In the genomic region with DNA sequence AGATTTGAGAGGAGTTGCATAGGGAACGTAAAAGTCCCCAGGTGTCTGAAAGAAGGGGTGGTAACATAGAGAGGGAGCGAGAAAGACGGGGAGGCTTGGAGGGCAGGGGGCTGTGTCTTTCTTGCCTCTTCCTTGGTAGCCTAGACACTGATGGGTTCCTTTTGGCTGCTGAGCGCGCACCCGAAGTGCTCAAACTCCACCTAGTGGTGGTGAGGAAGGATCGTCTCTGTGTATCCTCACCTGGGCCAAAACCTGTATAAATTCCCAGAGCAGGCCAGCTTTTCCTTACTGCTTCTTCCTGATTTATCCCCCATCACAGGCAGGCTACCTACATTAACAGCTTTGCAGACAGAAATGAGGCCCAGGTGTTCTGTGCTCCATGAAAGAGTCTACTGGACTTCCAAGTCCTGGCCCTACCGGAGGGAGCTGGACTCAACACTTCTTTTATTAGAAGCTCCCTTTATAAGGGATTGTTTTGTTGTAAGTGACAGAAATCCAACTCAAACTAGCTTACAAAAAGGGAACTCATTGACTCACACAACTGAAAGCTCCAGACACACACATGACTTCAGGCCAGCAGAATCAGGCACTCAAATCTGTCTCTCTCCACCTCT, we compare ENCODE assay signal across 8 cellular contexts. TPM values are rescaled to one million over a fixed set of nuclear protein-coding genes. Genes with fewer than 3 reads are reported as not detected.
A peak's percentile ranks its signal among the peaks of the same experiment; 100 is the strongest.
DNase-seq lines count a peak whose midpoint lies in the region; TF ChIP-seq lines count a peak whose summit lies in the region.

No MANE protein-coding gene starts in this region.

- H3K9me3 Mint-ChIP-seq in activated naive CD4-positive, alpha-beta T cell treated with anti-CD3 and anti-CD28 coated beads, Interleukin-2, amount 10 ng/mL, durations not matched to agents 7 days and 5 days, result no peaks in the 10 kb centered on the region
- H3K9me3 Mint-ChIP-seq in glutamatergic neuron (ENCODE audit: unreplicated experiment), result peaks cover 2% of the 10 kb centered on the region

- H3K4me3 ChIP-seq in vagina, result no peak overlapping the region

- intact Hi-C loops in posterior cingulate gyrus (cut with DNase I) (loop anchor here (5.0 kb wide), 1 partner anchor 178 kb away; a partner anchor contains a TSS), vagina (cut with DNase I) (no loop called here)

- H3K36me3 ChIP-seq in vagina, result no peaks in the 10 kb centered on the region

- H3K9me3 ChIP-seq in vagina, result no peaks in the 10 kb centered on the region

- H3K27me3 Mint-ChIP-seq in activated naive CD4-positive, alpha-beta T cell treated with anti-CD3 and anti-CD28 coated beads, Interleukin-2, amount 10 ng/mL, durations not matched to agents 7 days and 5 days, result peaks cover 12% of the 10 kb centered on the region
- peaks cover 1% of the 10 kb centered on the region for H3K27me3 Mint-ChIP-seq in glutamatergic neuron (ENCODE audit: unreplicated experiment)

- DNase-seq in DMS 273 (lab: John Stamatoyannopoulos, UW; ENCODE audit: unreplicated experiment) (peak; percentile 83), DMS 273 treated with DMSO at 0.1 percent for 48 hours (lab: John Stamatoyannopoulos, UW) (no peak), LHCN-M2 (ENCODE audit: low read depth) (peak; percentile 54), SK-MEL-5 (ENCODE audit: low read depth, low spot score) (peak; percentile 84), glutamatergic neuron (peak; percentile 57), posterior cingulate gyrus (peak in 9 of 10 donors; percentile 40 to 95 (median 62)), vagina (ENCODE audit: extremely low spot score in 2 of 2) (no peak)
- peak; percentile 70 for DNase-seq in activated naive CD4-positive, alpha-beta T cell treated with anti-CD3 and anti-CD28 coated beads, Interleukin-2, amount 10 ng/mL, durations not matched to agents 7 days and 5 days

- in situ Hi-C loops in SK-MEL-5 (cut with HindIII; ENCODE audit: low pct_unique_long_range_greater_than_20kb, low sequenced_read_pairs), result no loop called here

- H3K27ac Mint-ChIP-seq in activated naive CD4-positive, alpha-beta T cell treated with anti-CD3 and anti-CD28 coated beads, Interleukin-2, amount 10 ng/mL, durations not matched to agents 7 days and 5 days, result no peak overlapping the region
- H3K27ac Mint-ChIP-seq in glutamatergic neuron (ENCODE audit: unreplicated experiment), result peak overlapping the region; percentile 16

- H3K27me3 ChIP-seq in vagina, result no peaks in the 10 kb centered on the region

- no peaks in the 10 kb centered on the region for H3K36me3 Mint-ChIP-seq in activated naive CD4-positive, alpha-beta T cell treated with anti-CD3 and anti-CD28 coated beads, Interleukin-2, amount 10 ng/mL, durations not matched to agents 7 days and 5 days
- H3K36me3 Mint-ChIP-seq in glutamatergic neuron (ENCODE audit: unreplicated experiment), result no peaks in the 10 kb centered on the region

- no peaks in the 10 kb centered on the region for H3K4me1 ChIP-seq in vagina

- TF ChIP-seq POLR2A in vagina (IDR thresholded peaks at IDR 0.05), result no peak

- no peak overlapping the region for H3K27ac ChIP-seq in vagina

- peak; percentile 86 for TF ChIP-seq CTCF in glutamatergic neuron (IDR thresholded peaks at IDR 0.05; ENCODE audit: partially characterized antibody, unreplicated experiment)
- TF ChIP-seq CTCF in vagina (IDR thresholded peaks at IDR 0.05), result peak; percentile 82 to 89 (median 84)

- no peak overlapping the region for H3K4me3 Mint-ChIP-seq in activated naive CD4-positive, alpha-beta T cell treated with anti-CD3 and anti-CD28 coated beads, Interleukin-2, amount 10 ng/mL, durations not matched to agents 7 days and 5 days
- peak overlapping the region; percentile 3 for H3K4me3 Mint-ChIP-seq in glutamatergic neuron (ENCODE audit: unreplicated experiment)

- CTCF ChIA-PET in activated naive CD4-positive, alpha-beta T cell treated with anti-CD3 and anti-CD28 coated beads, Interleukin-2, amount 10 ng/mL, durations not matched to agents 7 days and 5 days (lab: Charles Lee), result interaction anchor here (0.7 to 2.7 kb wide), 25 partner anchors 13 to 239 kb away, joined by 3 to 13 read pairs (median 4); a partner anchor contains a TSS

- peaks cover 16% of the 10 kb centered on the region for H3K4me1 Mint-ChIP-seq in activated naive CD4-positive, alpha-beta T cell treated with anti-CD3 and anti-CD28 coated beads, Interleukin-2, amount 10 ng/mL, durations not matched to agents 7 days and 5 days
- no peaks in the 10 kb centered on the region for H3K4me1 Mint-ChIP-seq in glutamatergic neuron (ENCODE audit: low read depth, unreplicated experiment)

RNA-seq across cellular contexts. Expression of a gene that starts 5.5 kb away (rescaled TPM):
- total RNA-seq in LHCN-M2 (2014; rRNA removed) (1.1 and 1.3 TPM in 2 replicates), glutamatergic neuron (ENCODE audit: unreplicated experiment) (4.0 TPM), vagina (8.3 TPM)
- polyA plus RNA-seq in LHCN-M2 (2012), result 2.6 TPM
- total RNA-seq in SK-MEL-5 (2014; rRNA removed; shearing (Covaris generic)), result 0.79 and 1.1 TPM in 2 replicates
- polyA plus RNA-seq in SK-MEL-5 (2015; cell fraction: cytosol; rRNA removed), result 6.3 and 6.7 TPM in 2 replicates
- polyA plus RNA-seq in SK-MEL-5 (2015; cell fraction: nucleus; rRNA removed), result 21.7 and 24.2 TPM in 2 replicates

RNA-seq across cellular contexts. Expression of a gene that starts 9.3 kb away (rescaled TPM):
- total RNA-seq in LHCN-M2 (2014; rRNA removed), result not detected in 2 replicates
- polyA plus RNA-seq in LHCN-M2 (2012), result not detected
- total RNA-seq in SK-MEL-5 (2014; rRNA removed; shearing (Covaris generic)), result not detected in 2 replicates
- polyA plus RNA-seq in SK-MEL-5 (2015; cell fraction: cytosol; rRNA removed), result not detected in 2 replicates
- not detected in 2 replicates for polyA plus RNA-seq in SK-MEL-5 (2015; cell fraction: nucleus; rRNA removed)
- total RNA-seq in glutamatergic neuron (ENCODE audit: unreplicated experiment), result 0.66 TPM
- total RNA-seq in vagina, result 17.2 TPM

RNA-seq across cellular contexts. Expression of a gene that starts 12.3 kb away (rescaled TPM):
- 15.3 and 17.9 TPM in 2 replicates for total RNA-seq in LHCN-M2 (2014; rRNA removed)
- 46.3 TPM for polyA plus RNA-seq in LHCN-M2 (2012)
- 5.3 and 7.1 TPM in 2 replicates for total RNA-seq in SK-MEL-5 (2014; rRNA removed; shearing (Covaris generic))
- 21.5 and 25.4 TPM in 2 replicates for polyA plus RNA-seq in SK-MEL-5 (2015; cell fraction: cytosol; rRNA removed)
- 49.3 and 54.9 TPM in 2 replicates for polyA plus RNA-seq in SK-MEL-5 (2015; cell fraction: nucleus; rRNA removed)
- total RNA-seq in glutamatergic neuron (ENCODE audit: unreplicated experiment), result 29.5 TPM
- total RNA-seq in vagina, result 19.4 TPM

RNA-seq across cellular contexts. Expression of a gene that starts 38.9 kb away (rescaled TPM):
- total RNA-seq in LHCN-M2 (2014; rRNA removed) (not detected in 2 replicates), glutamatergic neuron (ENCODE audit: unreplicated experiment) (not detected), vagina (not detected)
- not detected for polyA plus RNA-seq in LHCN-M2 (2012)
- not detected in 2 replicates for total RNA-seq in SK-MEL-5 (2014; rRNA removed; shearing (Covaris generic))
- polyA plus RNA-seq in SK-MEL-5 (2015; cell fraction: cytosol; rRNA removed), result not detected in 2 replicates
- not detected in 2 replicates for polyA plus RNA-seq in SK-MEL-5 (2015; cell fraction: nucleus; rRNA removed)

RNA-seq across cellular contexts. Expression of a gene that starts 51.6 kb away (rescaled TPM):
- 34.7 and 44.2 TPM in 2 replicates for total RNA-seq in LHCN-M2 (2014; rRNA removed)
- polyA plus RNA-seq in LHCN-M2 (2012), result 12.2 TPM
- total RNA-seq in SK-MEL-5 (2014; rRNA removed; shearing (Covaris generic)), result 54.1 and 62.0 TPM in 2 replicates
- 63.3 and 68.7 TPM in 2 replicates for polyA plus RNA-seq in SK-MEL-5 (2015; cell fraction: cytosol; rRNA removed)
- 243 and 259 TPM in 2 replicates for polyA plus RNA-seq in SK-MEL-5 (2015; cell fraction: nucleus; rRNA removed)
- 74.6 TPM for total RNA-seq in glutamatergic neuron (ENCODE audit: unreplicated experiment)
- total RNA-seq in vagina, result 36.3 TPM

Comparison
In these comparisons a context has a peak if more than half of its experiments do, and no peak if none do; other contexts are left out.
1. DNase-seq: peak in DMS 273 (single experiment), LHCN-M2 (single experiment), SK-MEL-5 (single experiment), activated naive CD4-positive, alpha-beta T cell treated with anti-CD3 and anti-CD28 coated beads, Interleukin-2, amount 10 ng/mL, durations not matched to agents 7 days and 5 days (single experiment), glutamatergic neuron (single experiment) and posterior cingulate gyrus (9 of 10); none in DMS 273 treated with DMSO at 0.1 percent for 48 hours (single experiment) and vagina (0 of 2).
2. RNA of a gene that starts 9.3 kb away (total RNA-seq): 17.2 TPM in vagina (single experiment); 0.66 TPM in glutamatergic neuron (single experiment), not detected in LHCN-M2 and not detected in SK-MEL-5; every median in the first group is over 10 times any median in the second.